Comparison of ENCODE assay signal across 1 cellular context in genomic region chr1:147245586-147246021, GRCh38.
A peak's percentile ranks its signal among the peaks of the same experiment; 100 is the strongest.
TF ChIP-seq lines count a peak whose summit lies in the region.

No MANE protein-coding gene starts in this region.

TF ChIP-seq in K562, 482 proteins besides CTCF, POLR2A, EP300 and RAD21 (continued from another document and continues in another):
- TF ChIP-seq ZNF518B (CRISPR knock-in tag; IDR thresholded peaks at IDR 0.05) (no peak), POLR3G (IDR thresholded peaks at IDR 0.05; ENCODE audit: extremely low read depth, insufficient read length, insufficient replicate concordance) (no peak), RB1 (IDR thresholded peaks at IDR 0.05; ENCODE audit: low read depth) (no peak), LARP7 (IDR thresholded peaks at IDR 0.05) (no peak), ZNF175 (CRISPR knock-in tag; IDR thresholded peaks at IDR 0.05; ENCODE audit: low read depth) (no peak), ETS2 (tag; IDR thresholded peaks at IDR 0.05; ENCODE audit: borderline replicate concordance, poor library complexity, severe bottlenecking) (no peak), HLTF (IDR thresholded peaks at IDR 0.05) (no peak), MNT (conservative IDR thresholded peaks at IDR 0.05) (no peak; a peak in 1 of 4 replicates), BRD4 (IDR thresholded peaks at IDR 0.05) (no peak), CHD7 (IDR thresholded peaks at IDR 0.05; ENCODE audit: low read depth, low read length) (no peak), NRF1 (conservative IDR thresholded peaks at IDR 0.05 in 1 of 2, IDR thresholded peaks at IDR 0.05 in 1 of 2) (no peak), HDAC1 (IDR thresholded peaks at IDR 0.05) (0 out of 4 replicates have a peak, but pooled peaks of 1 of the 2 experiments have one; percentile 47), NFATC3 (IDR thresholded peaks at IDR 0.05) (no peak), KDM4B (IDR thresholded peaks at IDR 0.05; ENCODE audit: borderline replicate concordance in 2 of 2, low read depth in 1 of 2) (no peak), MCM5 (IDR thresholded peaks at IDR 0.05; ENCODE audit: low read depth) (no peak), ARID4B (CRISPR knock-in tag; IDR thresholded peaks at IDR 0.05) (no peak), NCOA1 (IDR thresholded peaks at IDR 0.05; ENCODE audit: low read depth) (no peak), CEBPZ (IDR thresholded peaks at IDR 0.05; ENCODE audit: borderline replicate concordance, low read depth, low read length) (no peak), BCOR (IDR thresholded peaks at IDR 0.05) (peak; percentile 81), CEBPG (CRISPR knock-in tag; IDR thresholded peaks at IDR 0.05) (no peak), CEBPG (tag; conservative IDR thresholded peaks at IDR 0.05 in 1 of 2, IDR thresholded peaks at IDR 0.05 in 1 of 2) (no peak), NKRF (IDR thresholded peaks at IDR 0.05; ENCODE audit: borderline replicate concordance) (no peak; the same call in 1 of the 2 replicates), RNF2 (IDR thresholded peaks at IDR 0.05) (no peak), ZFP1 (CRISPR knock-in tag; IDR thresholded peaks at IDR 0.05) (no peak), FUS (optimal IDR thresholded peaks at IDR 0.05; ENCODE audit: low read depth, low read length) (no peak), TAF7 (tag; IDR thresholded peaks at IDR 0.05) (no peak)
